ENCODE assay signal across 14 cellular contexts in the genomic region with DNA sequence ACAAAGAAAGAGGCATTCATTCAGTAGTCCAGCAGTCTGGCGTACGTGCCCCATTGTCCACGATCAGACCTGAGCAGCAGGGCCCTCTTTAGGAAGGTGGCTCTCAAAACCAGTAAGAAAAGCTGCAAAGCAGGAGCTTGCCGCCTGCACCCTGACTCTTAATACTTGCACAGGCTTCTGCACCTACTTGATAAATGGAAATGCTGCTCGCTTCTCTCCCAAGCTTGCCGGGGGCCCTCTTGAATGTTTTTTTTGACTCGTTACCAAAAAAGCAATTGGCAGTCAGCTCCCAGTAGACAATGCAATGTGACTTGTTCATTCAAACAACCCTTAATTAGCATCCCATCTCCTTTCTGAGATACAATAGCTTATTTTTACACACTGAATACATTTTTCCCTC. TPM values are rescaled to one million over a fixed set of nuclear protein-coding genes. Genes with fewer than 3 reads are reported as not detected.
DNase-seq lines count a peak whose midpoint lies in the region; ATAC-seq and FAIRE-seq lines count a peak whose summit lies in the region.
"Had no signal": no experiment of that assay in that cellular context is flagged by ENCODE, and none has a peak within 500 bp of the region (broad histone marks: within the 10 kb centered on the region; RNA-seq: fewer than 3 reads in every experiment).

No MANE protein-coding gene starts in this region.

- no peak overlapping the region for H3K23ac ChIP-seq in neuronal stem cell (ENCODE audit: low read depth, low read length, poor library complexity)

- peak; percentile 33 for DNase-seq in NCI-H446 treated with DMSO at 0.1 percent for 48 hours (lab: John Stamatoyannopoulos, UW)
- DNase-seq in dermis blood vessel endothelial cell: peak; percentile 64
- peak; percentile 55 for DNase-seq in neuronal stem cell (ENCODE audit: low spot score)
- no peak for DNase-seq in small intestine
- no peak for DNase-seq in DMS153 (lab: John Stamatoyannopoulos, UW)
- DNase-seq: activated T-cell treated with anti-CD3 and anti-CD28 coated beads, Interleukin-2, amount 50 U/mL, for 4 hours; body of pancreas; CD8-positive, alpha-beta memory T cell; nephron progenitor cell; SIG-M5; stimulated activated naive B cell treated with anti-CD40 and anti-IgM and Interleukin-4, amounts not matched to agents 10 μg/mL and 1 μg/mL and 100 μg/mL, for 72 hours had no signal

- WGBS in neuronal stem cell (ENCODE audit: extremely low coverage in 2 of 2, insufficient read length in 2 of 2, insufficient replicate concordance in 1 of 2), 2 donors: no CpG with 5 or more reads among the region's 7 CpGs
- WGBS in small intestine, 3 donors: 58 to 82% (median 75%) methylated on average over 7 of the region's 7 CpGs

- no peak for FAIRE-seq in small intestine (lab: Jason Lieb, UNC)

- H3K4me1 ChIP-seq in HUES6 (ENCODE audit: control insufficient read depth, insufficient read depth, low read length) (peaks cover 27% of the 10 kb centered on the region), neuronal stem cell (ENCODE audit: control insufficient read depth in 2 of 2, insufficient read depth in 1 of 2, low read depth in 1 of 2, low read length in 2 of 2) (peaks cover 0 to 9% of the 10 kb centered on the region in 2 donors), small intestine (ENCODE audit: control insufficient read depth in 2 of 2, insufficient read depth in 1 of 2, low read depth in 1 of 2, low read length in 1 of 2) (no peaks in the 10 kb centered on the region)
- H3K4me1 ChIP-seq: body of pancreas had no signal

- H3K36me3 ChIP-seq in HUES6 (ENCODE audit: control insufficient read depth, insufficient read depth, low read length) (no peaks in the 10 kb centered on the region), neuronal stem cell (replicated peaks in 1 of 2; ENCODE audit: control insufficient read depth in 2 of 2, insufficient read depth in 2 of 2, low read length in 2 of 2) (no peaks in the 10 kb centered on the region), small intestine (ENCODE audit: control insufficient read depth in 2 of 2, insufficient read depth in 2 of 2, low read length in 2 of 2) (no peaks in the 10 kb centered on the region)

- H4K91ac ChIP-seq in neuronal stem cell (ENCODE audit: low read depth, low read length, poor library complexity): no peak overlapping the region

- no peak overlapping the region for H2AK5ac ChIP-seq in neuronal stem cell (ENCODE audit: low read depth, low read length)

- H3K4me3 ChIP-seq in HUES6 (ENCODE audit: low read depth, low read length) (peak overlapping the region; percentile 21; the same call in 1 of the 2 replicates), neuronal stem cell (ENCODE audit: low read length in 2 of 2) (no peak overlapping the region), small intestine (ENCODE audit: low read depth in 1 of 2, low read length in 2 of 2) (no peak overlapping the region)
- H3K4me3 ChIP-seq: body of pancreas had no signal

- no peak for ATAC-seq in HG03342 (IDR thresholded peaks at IDR 0.05; ENCODE audit: unreplicated experiment)
- ATAC-seq in HG02973 (IDR thresholded peaks at IDR 0.05; ENCODE audit: unreplicated experiment): no peak
- ATAC-seq: activated T-cell treated with anti-CD3 and anti-CD28 coated beads, Interleukin-2, amount 50 U/mL, for 4 hours; body of pancreas; stimulated activated naive B cell treated with anti-CD40 and anti-IgM and Interleukin-4, amounts not matched to agents 10 μg/mL and 1 μg/mL and 100 μg/mL, for 72 hours had no signal

- 0 out of 2 replicates have a peak overlapping the region, but pooled peaks have one; percentile 26 for H3K27ac ChIP-seq in HUES6 (ENCODE audit: low read depth, low read length)
- H3K27ac ChIP-seq in neuronal stem cell (replicated peaks; ENCODE audit: low read length): peak overlapping the region; percentile 70
- no peak overlapping the region for H3K27ac ChIP-seq in small intestine (ENCODE audit: low read depth in 1 of 2, low read length in 1 of 2)
- H3K27ac ChIP-seq: body of pancreas had no signal

- no peak overlapping the region for H2BK5ac ChIP-seq in neuronal stem cell (ENCODE audit: low read length)

- H2BK12ac ChIP-seq in neuronal stem cell (ENCODE audit: low read length): no peak overlapping the region

- H2AFZ ChIP-seq in neuronal stem cell (ENCODE audit: low read length): peak overlapping the region; percentile 59

- no peaks in the 10 kb centered on the region for H3K79me1 ChIP-seq in neuronal stem cell (ENCODE audit: low read depth, low read length)

- no peak overlapping the region for H3K4ac ChIP-seq in neuronal stem cell (ENCODE audit: low read length)

- peak overlapping the region; percentile 48 for H3K4me2 ChIP-seq in neuronal stem cell (ENCODE audit: insufficient read depth, low read length, poor library complexity, severe bottlenecking)

- H3K9me3 ChIP-seq in HUES6 (ENCODE audit: control insufficient read depth, insufficient read depth, low read depth, low read length): no peaks in the 10 kb centered on the region
- no peaks in the 10 kb centered on the region for H3K9me3 ChIP-seq in neuronal stem cell (replicated peaks in 1 of 2; ENCODE audit: control insufficient read depth in 2 of 2, insufficient read depth in 1 of 2, low read depth in 1 of 2, low read length in 2 of 2)
- H3K9me3 ChIP-seq in small intestine (ENCODE audit: control insufficient read depth, low read depth): no peaks in the 10 kb centered on the region
- H3K9me3 ChIP-seq: body of pancreas had no signal

- no peak overlapping the region for H4K8ac ChIP-seq in neuronal stem cell (ENCODE audit: low read depth, low read length)

- H2BK15ac ChIP-seq in neuronal stem cell (ENCODE audit: low read length): no peak overlapping the region

- H3K14ac ChIP-seq in neuronal stem cell (ENCODE audit: low read length): no peak overlapping the region

- H3K9ac ChIP-seq in HUES6 (ENCODE audit: low read length) (no peak overlapping the region), neuronal stem cell (ENCODE audit: low read depth, low read length, poor library complexity) (no peak overlapping the region)

- no peaks in the 10 kb centered on the region for H3K27me3 ChIP-seq in HUES6 (ENCODE audit: control insufficient read depth, insufficient read depth, low read length)
- no peaks in the 10 kb centered on the region for H3K27me3 ChIP-seq in neuronal stem cell (ENCODE audit: control insufficient read depth in 3 of 3, insufficient read depth in 3 of 3, low read depth in 1 of 3, low read length in 3 of 3)
- H3K27me3 ChIP-seq in small intestine (ENCODE audit: control insufficient read depth in 2 of 2, insufficient read depth in 2 of 2, low read length in 2 of 2): no peaks in the 10 kb centered on the region
- H3K27me3 ChIP-seq: body of pancreas had no signal

- no peak overlapping the region for H2BK120ac ChIP-seq in neuronal stem cell (ENCODE audit: low read depth, low read length)

- H3K18ac ChIP-seq in neuronal stem cell (ENCODE audit: low read length): no peak overlapping the region

RNA-seq across cellular contexts. Expression of a gene that starts 27.2 kb away (rescaled TPM):
- 135 and 169 TPM in 2 replicates for total RNA-seq in dermis blood vessel endothelial cell
- polyA plus RNA-seq in neuronal stem cell (2013, experiment 1 of 2): 0.03 TPM
- 0.03 TPM for polyA plus RNA-seq in neuronal stem cell (2013, experiment 2 of 2)
- polyA plus RNA-seq in small intestine: 10 to 100 TPM in 1 of 3 donors, 1 to 10 TPM in 2; 1.8 to 24.4 (median 1.9) TPM
- total RNA-seq: CD8-positive, alpha-beta memory T cell had no signal
- polyA plus RNA-seq: CD8-positive, alpha-beta memory T cell had no signal

Comparison
In these comparisons a context has a peak if more than half of its experiments do, and no peak if none do; other contexts are left out.
1. H3K27ac ChIP-seq: peak in HUES6 (single experiment) and neuronal stem cell (single experiment); none in small intestine (0 of 2).
2. DNase-seq: peak in NCI-H446 treated with DMSO at 0.1 percent for 48 hours (single experiment), dermis blood vessel endothelial cell (single experiment) and neuronal stem cell (single experiment); none in small intestine (single experiment) and DMS153 (single experiment).